1 cellular context compared by ENCODE assay signal in the genomic region with DNA sequence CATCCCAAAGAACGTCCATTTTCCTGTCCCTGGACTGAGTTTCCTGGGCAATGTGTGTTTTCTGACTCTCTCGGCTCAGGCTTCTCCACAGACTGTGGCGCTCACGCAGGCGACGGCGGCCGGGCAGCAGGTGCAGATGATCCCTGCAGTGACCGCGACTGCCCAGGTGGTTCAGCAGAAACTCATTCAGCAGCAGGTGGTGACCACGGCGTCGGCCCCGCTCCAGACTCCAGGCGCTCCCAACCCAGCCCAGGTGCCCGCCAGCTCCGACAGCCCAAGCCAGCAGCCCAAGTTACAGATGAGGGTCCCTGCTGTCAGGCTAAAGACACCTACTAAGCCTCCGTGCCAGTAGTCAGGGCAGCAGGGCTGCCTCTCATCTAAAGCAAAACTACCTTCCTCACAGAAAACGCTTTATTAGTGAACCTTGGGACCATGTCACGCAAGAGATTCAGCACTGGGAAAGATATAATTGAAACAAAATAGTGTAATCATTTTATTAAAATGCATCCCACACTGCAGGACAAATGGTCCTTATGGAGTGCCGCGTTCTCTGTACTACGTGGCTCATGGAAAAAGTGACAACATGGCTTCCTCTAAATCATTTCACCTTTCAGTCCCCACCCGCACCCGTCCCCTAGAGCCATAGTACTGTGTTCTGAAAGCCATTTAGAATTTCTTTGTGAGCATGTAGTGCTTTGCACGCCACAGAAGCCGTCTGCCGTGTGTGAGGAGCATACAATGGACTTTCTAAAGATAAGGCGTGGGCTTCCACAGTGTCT.
TF ChIP-seq lines count a peak whose summit lies in the region.

No MANE protein-coding gene starts in this region.

TF ChIP-seq in IMR-90, 13 proteins besides CTCF, POLR2A, EP300 and RAD21 (continued from another document):
- TF ChIP-seq CEBPB (IDR thresholded peaks at IDR 0.05; ENCODE audit: low read depth, low read length): no peak
- no peak for TF ChIP-seq MAFK (IDR thresholded peaks at IDR 0.05; ENCODE audit: low read depth, low read length)
